ENCODE assay signal across 8 cellular contexts in the genomic region with DNA sequence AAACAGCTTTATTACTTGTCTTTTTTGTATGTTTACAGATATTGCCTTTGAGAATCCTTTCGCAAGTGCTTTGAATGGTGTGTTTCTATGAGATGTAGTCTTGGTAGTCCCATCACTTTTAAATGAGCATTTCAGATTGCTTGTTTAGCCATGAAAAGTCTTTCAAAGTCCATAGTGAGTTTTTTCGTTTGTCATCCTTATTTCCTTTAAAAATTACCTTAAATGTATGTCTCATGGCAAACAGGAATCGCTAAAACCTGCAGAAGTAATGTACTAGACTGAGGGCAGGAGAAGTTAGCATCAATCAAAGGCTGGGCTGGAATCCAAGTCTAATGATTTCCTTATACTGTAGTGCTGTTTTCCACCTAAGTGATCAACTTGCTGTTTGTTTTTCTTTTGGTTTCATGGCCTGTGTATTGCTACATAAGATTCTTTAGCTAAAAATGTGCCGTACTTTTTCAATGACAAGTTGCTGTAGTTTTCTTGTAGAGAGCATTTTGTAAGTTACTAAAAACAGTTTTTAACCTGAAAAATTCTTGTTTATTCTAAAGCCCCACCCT. TPM values are rescaled to one million over a fixed set of nuclear protein-coding genes. Genes with fewer than 3 reads are reported as not detected.
DNase-seq lines count a peak whose midpoint lies in the region; ATAC-seq and TF ChIP-seq lines count a peak whose summit lies in the region.

No MANE protein-coding gene starts in this region.

- no peak for TF ChIP-seq CTCF in GM20000 (IDR thresholded peaks at IDR 0.05; ENCODE audit: extremely low read depth, missing control alignments)

- peaks cover 9% of the 10 kb centered on the region for H3K36me3 Mint-ChIP-seq in T-helper 17 cell (ENCODE audit: low read depth)
- peaks cover 60% of the 10 kb centered on the region for H3K36me3 Mint-ChIP-seq in stimulated activated effector memory CD8-positive, alpha-beta T cell treated with anti-CD3 and anti-CD28 coated beads, Interleukin-12 subunit alpha, Interleukin-12 subunit beta, amount 100 ng/mL, for 72 hours

- peak; percentile 3 for DNase-seq in AG08396 (ENCODE audit: low spot score)
- peak; percentile 9 for DNase-seq in GM20000 (ENCODE audit: low spot score)
- DNase-seq in T-helper 17 cell, result no peak
- DNase-seq in glomerular visceral epithelial cell (ENCODE audit: extremely low spot score), result peak; percentile 16
- no peak for DNase-seq in stimulated activated effector memory CD8-positive, alpha-beta T cell treated with anti-CD3 and anti-CD28 coated beads, Interleukin-12 subunit alpha, Interleukin-12 subunit beta, amount 100 ng/mL, for 72 hours (ENCODE audit: low spot score in 2 of 2)
- DNase-seq in SKM-1 treated with dmso at 0.1 percent for 144 hours (lab: John Stamatoyannopoulos, UW; ENCODE audit: unreplicated experiment), result no peak
- no peak for DNase-seq in SIG-M5 (lab: John Stamatoyannopoulos, UW)

- no peaks in the 10 kb centered on the region for H3K9me3 ChIP-seq in T-helper 17 cell (ENCODE audit: control insufficient read depth, low read length, poor library complexity, severe bottlenecking)

- H3K4me3 Mint-ChIP-seq in T-helper 17 cell, result peak overlapping the region; percentile 100
- peak overlapping the region; percentile 99 for H3K4me3 Mint-ChIP-seq in stimulated activated effector memory CD8-positive, alpha-beta T cell treated with anti-CD3 and anti-CD28 coated beads, Interleukin-12 subunit alpha, Interleukin-12 subunit beta, amount 100 ng/mL, for 72 hours

- no peaks in the 10 kb centered on the region for H3K27me3 Mint-ChIP-seq in T-helper 17 cell

- no peaks in the 10 kb centered on the region for H3K9me3 Mint-ChIP-seq in stimulated activated effector memory CD8-positive, alpha-beta T cell treated with anti-CD3 and anti-CD28 coated beads, Interleukin-12 subunit alpha, Interleukin-12 subunit beta, amount 100 ng/mL, for 72 hours

- H3K27ac Mint-ChIP-seq in T-helper 17 cell, result peak overlapping the region; percentile 95
- peak overlapping the region; percentile 99 for H3K27ac Mint-ChIP-seq in stimulated activated effector memory CD8-positive, alpha-beta T cell treated with anti-CD3 and anti-CD28 coated beads, Interleukin-12 subunit alpha, Interleukin-12 subunit beta, amount 100 ng/mL, for 72 hours

- peaks cover 21% of the 10 kb centered on the region for H3K4me1 Mint-ChIP-seq in T-helper 17 cell
- peaks cover 24% of the 10 kb centered on the region for H3K4me1 Mint-ChIP-seq in stimulated activated effector memory CD8-positive, alpha-beta T cell treated with anti-CD3 and anti-CD28 coated beads, Interleukin-12 subunit alpha, Interleukin-12 subunit beta, amount 100 ng/mL, for 72 hours

- no peak for ATAC-seq in T-helper 17 cell
- no peak for ATAC-seq in stimulated activated effector memory CD8-positive, alpha-beta T cell treated with anti-CD3 and anti-CD28 coated beads, Interleukin-12 subunit alpha, Interleukin-12 subunit beta, amount 100 ng/mL, for 72 hours
- ATAC-seq in HG02852 (IDR thresholded peaks at IDR 0.05; ENCODE audit: unreplicated experiment), result no peak

RNA-seq across cellular contexts. Expression of a gene that starts 1.1 kb away (rescaled TPM):
- total RNA-seq in T-helper 17 cell, result 10 to 100 TPM; 12.4 to 22.1 TPM

Comparison
In these comparisons a context has a peak if more than half of its experiments do, and no peak if none do; other contexts are left out.
1. DNase-seq: peak in AG08396 (single experiment), GM20000 (single experiment) and glomerular visceral epithelial cell (single experiment); none in T-helper 17 cell (0 of 3), stimulated activated effector memory CD8-positive, alpha-beta T cell treated with anti-CD3 and anti-CD28 coated beads, Interleukin-12 subunit alpha, Interleukin-12 subunit beta, amount 100 ng/mL, for 72 hours (0 of 2), SKM-1 treated with dmso at 0.1 percent for 144 hours (single experiment) and SIG-M5 (single experiment).